ENCODE assay signal across 1 cellular context in genomic region chr14:103526914-103527248, GRCh38.
TF ChIP-seq lines count a peak whose summit lies in the region.

No MANE protein-coding gene starts in this region.

TF ChIP-seq in K562, 482 proteins besides CTCF, POLR2A, EP300 and RAD21:
- TF ChIP-seq ARID2 (IDR thresholded peaks at IDR 0.05): no peak
- TF ChIP-seq NRF1 (conservative IDR thresholded peaks at IDR 0.05 in 1 of 2, IDR thresholded peaks at IDR 0.05 in 1 of 2): no peak
- peak; percentile 91 for TF ChIP-seq ZNF121 (CRISPR knock-in tag; conservative IDR thresholded peaks at IDR 0.05)
- peak; percentile 20; the same call in 1 of the 2 replicates for TF ChIP-seq BCOR (IDR thresholded peaks at IDR 0.05)
- 0 out of 2 replicates have a peak, but pooled peaks have one; percentile 27 for TF ChIP-seq ZNF263 (CRISPR knock-in tag; IDR thresholded peaks at IDR 0.05; ENCODE audit: borderline replicate concordance)
